ENCODE assay signal across 8 cellular contexts in genomic region chr11:123103326-123103980, GRCh38. TPM values are rescaled to one million over a fixed set of nuclear protein-coding genes. Genes with fewer than 3 reads are reported as not detected.
DNase-seq lines count a peak whose midpoint lies in the region; ATAC-seq and TF ChIP-seq lines count a peak whose summit lies in the region.

No MANE protein-coding gene starts in this region.

- H3K9me3 ChIP-seq in DND-41 (ENCODE audit: insufficient read depth, low read length, severe bottlenecking): no peaks in the 10 kb centered on the region
- no peaks in the 10 kb centered on the region for H3K9me3 ChIP-seq in OCI-LY7 (ENCODE audit: low read length)
- H3K9me3 ChIP-seq in ascending aorta: no peaks in the 10 kb centered on the region

- no peaks in the 10 kb centered on the region for H3K9me2 ChIP-seq in OCI-LY7 (ENCODE audit: insufficient read depth, low read length)

- H3K4me1 ChIP-seq in DND-41 (ENCODE audit: insufficient read depth, low read length) (no peaks in the 10 kb centered on the region), OCI-LY7 (ENCODE audit: insufficient read depth, low read length, poor library complexity, severe bottlenecking) (no peaks in the 10 kb centered on the region), ascending aorta (peaks cover 3 to 18% of the 10 kb centered on the region in 2 donors)

- H3K27me3 ChIP-seq in DND-41 (ENCODE audit: insufficient read depth, low read length, poor library complexity): no peaks in the 10 kb centered on the region
- H3K27me3 ChIP-seq in ascending aorta: no peaks in the 10 kb centered on the region

- H2AFZ ChIP-seq in DND-41 (ENCODE audit: low read depth, low read length) (no peak overlapping the region), OCI-LY7 (ENCODE audit: low read length) (no peak overlapping the region)

- no TSS peak for BruUV-seq in OCI-LY7 (replicated peaks; lab: Mats Ljungman, UMichigan)

- no peak overlapping the region for H3K9ac ChIP-seq in DND-41 (ENCODE audit: low read depth, low read length)

- H4K20me1 ChIP-seq in DND-41 (ENCODE audit: insufficient read depth, low read length) (no peaks in the 10 kb centered on the region), OCI-LY7 (ENCODE audit: insufficient read depth, low read length) (no peaks in the 10 kb centered on the region)

- intact Hi-C loops in OCI-LY7 (cut with micrococcal nuclease; ENCODE audit: unreplicated experiment): loop anchor here (2.0 kb wide), 1 partner anchor 375 kb away; no protein-coding TSS in a partner anchor
- intact Hi-C loops in ascending aorta (cut with DNase I): loop anchor here (1.0 to 10.0 kb wide), 3 partner anchors 144 to 371 kb away; no protein-coding TSS in a partner anchor
- intact Hi-C loops in left ventricle myocardium superior (cut with micrococcal nuclease): no loop called here

- POLR2A ChIA-PET in OCI-LY7 (lab: Charles Lee): interaction anchor here (0.6 kb wide), 2 partner anchors 34 to 234 kb away, joined by 3 to 7 read pairs; no protein-coding TSS in a partner anchor

- H3K36me3 ChIP-seq in DND-41 (ENCODE audit: insufficient read depth, low read length) (no peaks in the 10 kb centered on the region), OCI-LY7 (ENCODE audit: insufficient read depth, low read length) (no peaks in the 10 kb centered on the region), ascending aorta (no peaks in the 10 kb centered on the region)

- DNase-seq in DND-41 (peak; percentile 17), KG1 (lab: John Stamatoyannopoulos, UW) (peak; percentile 54), OCI-LY7 (ENCODE audit: low spot score) (peak; percentile 51), ascending aorta (ENCODE audit: low spot score in 2 of 2) (peak in 1 of 2 donors; percentile 89), left ventricle myocardium superior (peak; percentile 55), renal cortical epithelial cell (ENCODE audit: low read depth) (peak; percentile 58)

- H3K4me2 ChIP-seq in DND-41 (ENCODE audit: insufficient read depth, low read length) (no peak overlapping the region), OCI-LY7 (ENCODE audit: low read length) (no peak overlapping the region)

- CTCF ChIA-PET in OCI-LY7 (lab: Charles Lee; ENCODE audit: unreplicated experiment): no interaction called here

- H3K79me2 ChIP-seq in DND-41 (ENCODE audit: insufficient read depth, low read length): no peaks in the 10 kb centered on the region
- H3K79me2 ChIP-seq in OCI-LY7 (ENCODE audit: insufficient read depth, low read depth, low read length): no peaks in the 10 kb centered on the region

- H3K27ac ChIP-seq in DND-41 (ENCODE audit: low read length): no peak overlapping the region
- H3K27ac ChIP-seq in OCI-LY7 (ENCODE audit: low read depth, low read length, poor library complexity, severe bottlenecking): no peak overlapping the region
- peak overlapping the region; percentile 58 to 65 for H3K27ac ChIP-seq in ascending aorta

- ATAC-seq in DND-41 (ENCODE audit: insufficient read depth, low read depth) (peak; percentile 62), left ventricle myocardium superior (peak; percentile 90), GM18498 (IDR thresholded peaks at IDR 0.05; ENCODE audit: unreplicated experiment) (no peak), HG03175 (IDR thresholded peaks at IDR 0.05; ENCODE audit: unreplicated experiment) (no peak)

- no peak overlapping the region for H3K4me3 ChIP-seq in DND-41 (ENCODE audit: low read depth in 1 of 2, low read length in 2 of 2)
- H3K4me3 ChIP-seq in OCI-LY7 (ENCODE audit: low read depth, low read length, poor library complexity, severe bottlenecking): no peak overlapping the region
- H3K4me3 ChIP-seq in ascending aorta: no peak overlapping the region

- TF ChIP-seq CTCF in DND-41 (IDR thresholded peaks at IDR 0.05; ENCODE audit: borderline replicate concordance, extremely low read depth, low read length, poor library complexity, severe bottlenecking): peak; percentile 63
- TF ChIP-seq CTCF in OCI-LY7 (conservative IDR thresholded peaks at IDR 0.05; ENCODE audit: low read length): peak; percentile 80
- TF ChIP-seq CTCF in ascending aorta (IDR thresholded peaks at IDR 0.05): peak; percentile 57 to 83 (median 61)

RNA-seq across cellular contexts. Expression of gene HSPA8, which starts 41.5 kb away (rescaled TPM):
- 1,862 and 1,909 TPM in 2 replicates for total RNA-seq in OCI-LY7 (2014; rRNA removed; shearing (Covaris generic))
- total RNA-seq in OCI-LY7 (2022) (490 and 1,029 TPM in 2 replicates), ascending aorta (619 TPM), left ventricle myocardium superior (1,352 TPM), renal cortical epithelial cell (1,819 and 2,648 TPM in 2 replicates)

Comparison
In these comparisons a context has a peak if more than half of its experiments do, and no peak if none do; other contexts are left out.
1. ATAC-seq: peak in DND-41 (single experiment) and left ventricle myocardium superior (single experiment); none in GM18498 (single experiment) and HG03175 (single experiment).
2. H3K27ac ChIP-seq: peak in ascending aorta (2 of 2); none in DND-41 (single experiment) and OCI-LY7 (single experiment).
3. Peak in every context shown above with its lines, with median percentiles within 50 percentile points of each other: CTCF ChIP-seq.